Comparison of ENCODE assay signal across 1 cellular context in genomic region chr14:104639481-104639880, GRCh38.
TF ChIP-seq lines count a peak whose summit lies in the region.

No MANE protein-coding gene starts in this region.

TF ChIP-seq in GM23338, 12 proteins besides CTCF, POLR2A, EP300 and RAD21:
- no peak for TF ChIP-seq ZNF462 (CRISPR knock-in tag; IDR thresholded peaks at IDR 0.05)
TF ChIP-seq in GM23338: peak in this region for 0.
